8 cellular contexts compared by ENCODE assay signal in the genomic region with DNA sequence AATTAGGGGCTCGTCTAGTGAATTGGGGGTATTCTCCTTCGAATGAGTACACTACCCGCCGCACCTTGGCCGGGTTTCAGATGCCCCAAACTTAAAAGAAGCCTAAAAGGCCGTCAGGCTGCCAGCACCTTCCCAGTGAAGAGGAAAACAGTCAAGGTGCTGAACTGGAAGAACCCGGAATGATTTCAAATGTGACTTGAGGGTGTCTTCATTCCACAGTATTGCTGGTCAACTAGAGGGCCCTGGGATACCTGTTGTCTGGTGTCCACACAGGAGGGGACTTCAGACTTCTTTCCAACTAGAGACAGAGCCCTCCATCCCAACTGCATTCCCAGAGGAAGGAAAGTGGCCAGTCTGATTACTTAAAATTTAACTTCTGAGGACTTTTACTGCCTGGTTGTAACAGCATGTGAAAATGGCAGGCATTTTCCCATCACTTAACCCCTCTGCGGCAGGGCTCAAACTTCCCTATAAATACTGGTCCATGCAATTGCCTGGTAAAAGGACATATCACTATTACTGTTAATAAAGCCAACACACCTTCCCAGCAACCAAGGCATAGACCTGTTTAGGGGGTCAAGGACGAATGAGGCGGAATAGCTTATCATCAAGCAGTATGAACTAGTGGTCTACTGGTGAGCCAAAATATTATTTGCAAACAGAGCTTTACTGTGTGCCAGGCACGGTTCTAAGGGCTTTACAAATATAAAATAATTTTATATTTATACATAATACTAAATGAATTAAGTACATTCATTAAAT. TPM values are rescaled to one million over a fixed set of nuclear protein-coding genes. Genes with fewer than 3 reads are reported as not detected.
A peak's percentile ranks its signal among the peaks of the same experiment; 100 is the strongest.
DNase-seq lines count a peak whose midpoint lies in the region; ATAC-seq, FAIRE-seq and TF ChIP-seq lines count a peak whose summit lies in the region.

No MANE protein-coding gene starts in this region.

- intact Hi-C loops in colonic mucosa (cut with DNase I) = no loop called here

- peak overlapping the region; percentile 88 to 100 (median 97) for H3K4me3 Mint-ChIP-seq in naive thymus-derived CD8-positive, alpha-beta T cell

- no peaks in the 10 kb centered on the region for H3K27me3 ChIP-seq in BJ (ENCODE audit: control insufficient read depth, insufficient read depth, low read length)
- no peaks in the 10 kb centered on the region for H3K27me3 ChIP-seq in colonic mucosa

- peaks cover 14 to 54% (median 42%) of the 10 kb centered on the region in 4 donors for H3K4me1 Mint-ChIP-seq in naive thymus-derived CD8-positive, alpha-beta T cell

- no peak for TF ChIP-seq POLR2A in NB4 (IDR thresholded peaks at IDR 0.05; ENCODE audit: extremely low read depth, insufficient read length)
- no peak for TF ChIP-seq POLR2A in H54 (IDR thresholded peaks at IDR 0.05; ENCODE audit: low read depth, low read length)

- TF ChIP-seq CTCF in BJ (IDR thresholded peaks at IDR 0.05; ENCODE audit: insufficient read depth, low read depth, low read length) (no peak), NB4 (IDR thresholded peaks at IDR 0.05; ENCODE audit: low read depth, low read length) (no peak), colonic mucosa (IDR thresholded peaks at IDR 0.05) (no peak)

- no peak for FAIRE-seq in H54 (lab: Jason Lieb, UNC)

- ATAC-seq in naive thymus-derived CD8-positive, alpha-beta T cell = no peak
- ATAC-seq in HG02642 (IDR thresholded peaks at IDR 0.05; ENCODE audit: poor library complexity, unreplicated experiment) = no peak

- H3K27ac ChIP-seq in colonic mucosa = peak overlapping the region; percentile 90

- CTCF ChIA-PET in BJ (lab: Yijun Ruan, JAX) = no interaction called here

- POLR2A ChIA-PET in BJ (lab: Charles Lee) = no interaction called here
- POLR2A ChIA-PET in naive thymus-derived CD8-positive, alpha-beta T cell (lab: Charles Lee) = interaction anchor here (0.9 to 1.4 kb wide), 4 partner anchors 7 to 23 kb away, joined by 3 to 6 read pairs (median 4); no protein-coding TSS in a partner anchor

- H3K4me1 ChIP-seq in colonic mucosa = no peaks in the 10 kb centered on the region

- H3K9ac ChIP-seq in colonic mucosa (ENCODE audit: low read depth in 2 of 2, low read length in 2 of 2) = peak overlapping the region; percentile 44 to 88

- DNase-seq in BJ (ENCODE audit: low read depth) (no peak), NB4 (ENCODE audit: low read depth) (no peak), colonic mucosa (no peak), H54 (ENCODE audit: insufficient read length, low spot score) (no peak), anterior cingulate cortex (lab: John Stamatoyannopoulos, UW) (no peak), cerebellum (ENCODE audit: low spot score) (no peak)
- DNase-seq in naive thymus-derived CD8-positive, alpha-beta T cell = no peak

- no peaks in the 10 kb centered on the region for H3K9me3 ChIP-seq in colonic mucosa

- no peaks in the 10 kb centered on the region for H3K36me3 ChIP-seq in BJ (ENCODE audit: control insufficient read depth, insufficient read depth, low read length)
- H3K36me3 ChIP-seq in colonic mucosa = no peaks in the 10 kb centered on the region

- H3K9me3 Mint-ChIP-seq in naive thymus-derived CD8-positive, alpha-beta T cell = no peaks in the 10 kb centered on the region

- H3K27me3 Mint-ChIP-seq in naive thymus-derived CD8-positive, alpha-beta T cell = no peaks in the 10 kb centered on the region

- H3K27ac Mint-ChIP-seq in naive thymus-derived CD8-positive, alpha-beta T cell = peak overlapping the region; percentile 94 to 99 (median 98)

- H3K4me3 ChIP-seq in BJ (ENCODE audit: low read depth, low read length) (peak overlapping the region; percentile 88), NB4 (ENCODE audit: low read depth, low read length) (peak overlapping the region; percentile 91), colonic mucosa (peak overlapping the region; percentile 99)

- peaks cover 6 to 19% (median 10%) of the 10 kb centered on the region in 3 donors for H3K36me3 Mint-ChIP-seq in naive thymus-derived CD8-positive, alpha-beta T cell

RNA-seq across cellular contexts. Expression of a gene that starts 0.7 kb away (rescaled TPM):
- polyA plus RNA-seq in BJ (2011; rRNA removed) = 5.6 and 11.5 TPM in 2 replicates
- 7.2 and 7.9 TPM in 2 replicates for polyA minus RNA-seq in BJ (2011; rRNA and poly(A)+ RNA removed)
- total RNA-seq in colonic mucosa = 10 to 100 TPM; 24.0 to 35.6 TPM
- 100 to 1,000 TPM; 204 to 220 TPM for total RNA-seq in naive thymus-derived CD8-positive, alpha-beta T cell
- 100 to 1,000 TPM; 212 to 247 (median 219) TPM for polyA plus RNA-seq in naive thymus-derived CD8-positive, alpha-beta T cell
- 23.4 TPM for total RNA-seq in cerebellum
